13 cellular contexts compared by ENCODE assay signal in the genomic region with DNA sequence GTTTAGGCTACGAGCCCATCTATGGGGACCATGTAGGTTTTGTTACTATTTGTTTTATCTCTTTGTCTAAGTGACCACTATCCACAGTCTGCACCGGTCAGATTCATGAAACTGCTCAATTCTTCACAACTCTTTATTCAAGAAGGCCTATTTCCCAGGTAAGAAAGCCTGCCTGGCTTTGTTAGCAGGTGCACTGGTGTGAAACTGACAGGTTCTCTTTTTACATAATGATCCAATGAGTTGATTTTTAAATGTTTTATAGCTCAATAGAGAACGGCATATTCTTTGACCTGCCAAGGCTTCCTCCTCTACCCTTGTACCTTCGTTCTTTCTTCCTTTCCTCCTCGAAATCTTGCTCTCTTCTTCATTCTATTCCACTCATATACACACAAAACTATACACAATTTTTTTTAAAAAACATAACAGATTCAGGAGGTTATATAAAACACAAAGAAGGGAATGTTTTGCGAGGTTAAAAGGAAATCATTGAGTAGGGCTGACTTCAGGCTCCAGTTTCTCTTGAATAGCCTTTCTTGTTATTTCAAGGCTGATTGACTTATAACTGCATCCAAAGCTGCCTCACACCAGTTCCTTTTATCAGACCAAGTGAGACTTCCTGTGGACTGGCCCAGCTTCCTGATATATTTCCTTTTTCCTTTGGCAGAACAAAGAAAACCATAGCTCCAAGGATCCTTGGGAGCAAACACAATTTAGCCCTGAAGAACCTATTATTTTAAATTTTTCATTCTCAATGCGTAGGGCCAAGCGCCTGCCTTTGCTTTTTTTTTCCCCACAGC. TPM values are rescaled to one million over a fixed set of nuclear protein-coding genes. Genes with fewer than 3 reads are reported as not detected.
DNase-seq lines count a peak whose midpoint lies in the region; ATAC-seq and TF ChIP-seq lines count a peak whose summit lies in the region.
"Had no signal": no experiment of that assay in that cellular context is flagged by ENCODE, and none has a peak within 500 bp of the region (broad histone marks: within the 10 kb centered on the region; RNA-seq: fewer than 3 reads in every experiment).

No MANE protein-coding gene starts in this region.

- POLR2A ChIA-PET in CD4-positive, alpha-beta memory T cell (lab: Charles Lee; ENCODE audit: partially characterized antibody) = interaction anchor here (1.0 to 4.9 kb wide), 9 partner anchors 8 to 28 kb away, joined by 3 to 21 read pairs (median 9); a partner anchor contains a TSS
- POLR2A ChIA-PET in naive thymus-derived CD8-positive, alpha-beta T cell (lab: Charles Lee) = interaction anchor here (1.0 to 3.8 kb wide), 9 partner anchors 8 to 194 kb away, joined by 3 to 14 read pairs (median 4); a partner anchor contains a TSS

- TF ChIP-seq CTCF in chondrocyte (IDR thresholded peaks at IDR 0.05) = no peak

- no peaks in the 10 kb centered on the region for H3K9me3 ChIP-seq in CD4-positive, alpha-beta memory T cell (ENCODE audit: control insufficient read depth in 1 of 2, low read length in 2 of 2)
- no peaks in the 10 kb centered on the region for H3K9me3 ChIP-seq in KOPT-K1 (ENCODE audit: insufficient read depth, low read length, poor library complexity, severe bottlenecking)
- H3K9me3 ChIP-seq: testis had no signal

- CTCF ChIA-PET in CD4-positive, alpha-beta memory T cell (lab: Charles Lee; ENCODE audit: partially characterized antibody) = interaction anchor here (0.8 to 3.8 kb wide), 8 partner anchors 9 to 143 kb away, joined by 3 to 20 read pairs (median 4); no protein-coding TSS in a partner anchor

- peaks cover 83 to 100% (median 96%) of the 10 kb centered on the region in 4 donors for H3K4me1 Mint-ChIP-seq in CD4-positive, alpha-beta memory T cell
- peaks cover 29% of the 10 kb centered on the region for H3K4me1 Mint-ChIP-seq in chondrocyte (ENCODE audit: low read depth)
- peaks cover 70 to 100% (median 98%) of the 10 kb centered on the region in 4 donors for H3K4me1 Mint-ChIP-seq in naive thymus-derived CD8-positive, alpha-beta T cell

- peak overlapping the region; percentile 7 to 83 (median 45) for H3K27ac Mint-ChIP-seq in CD4-positive, alpha-beta memory T cell
- peak overlapping the region; percentile 27 for H3K27ac Mint-ChIP-seq in chondrocyte (ENCODE audit: unreplicated experiment)
- peak overlapping the region in 8 of 10 donors; percentile 29 to 95 (median 52) for H3K27ac Mint-ChIP-seq in naive thymus-derived CD8-positive, alpha-beta T cell

- peaks cover 30% of the 10 kb centered on the region for H3K36me3 ChIP-seq in CD4-positive, alpha-beta memory T cell (ENCODE audit: insufficient read depth, low read length)
- H3K36me3 ChIP-seq in KOPT-K1 (ENCODE audit: insufficient read depth, low read length) = peaks cover 47% of the 10 kb centered on the region

- no peaks in the 10 kb centered on the region for H3K27me3 Mint-ChIP-seq in CD4-positive, alpha-beta memory T cell
- no peaks in the 10 kb centered on the region for H3K27me3 Mint-ChIP-seq in chondrocyte (ENCODE audit: low read depth)
- no peaks in the 10 kb centered on the region for H3K27me3 Mint-ChIP-seq in naive thymus-derived CD8-positive, alpha-beta T cell

- ATAC-seq in naive thymus-derived CD8-positive, alpha-beta T cell = no peak
- ATAC-seq in HG03439 (IDR thresholded peaks at IDR 0.05; ENCODE audit: unreplicated experiment) (no peak), HG02840 (IDR thresholded peaks at IDR 0.05; ENCODE audit: low FRiP score, unreplicated experiment) (no peak), GM18909 (IDR thresholded peaks at IDR 0.05; ENCODE audit: poor library complexity, unreplicated experiment) (no peak)

- H3K9me3 Mint-ChIP-seq in CD4-positive, alpha-beta memory T cell = no peaks in the 10 kb centered on the region
- no peaks in the 10 kb centered on the region for H3K9me3 Mint-ChIP-seq in chondrocyte (ENCODE audit: low read depth)
- H3K9me3 Mint-ChIP-seq in naive thymus-derived CD8-positive, alpha-beta T cell = no peaks in the 10 kb centered on the region

- no peaks in the 10 kb centered on the region for H3K27me3 ChIP-seq in CD4-positive, alpha-beta memory T cell (ENCODE audit: insufficient read depth, low read length)
- H3K27me3 ChIP-seq: testis had no signal

- H3K4me3 ChIP-seq in CD4-positive, alpha-beta memory T cell (ENCODE audit: low read length in 2 of 2) = no peak overlapping the region
- H3K4me3 ChIP-seq: coronary artery, testis had no signal

- peaks cover 62 to 83% of the 10 kb centered on the region in 2 donors for H3K36me3 Mint-ChIP-seq in CD4-positive, alpha-beta memory T cell
- peaks cover 1% of the 10 kb centered on the region for H3K36me3 Mint-ChIP-seq in chondrocyte (ENCODE audit: low read depth)
- H3K36me3 Mint-ChIP-seq in naive thymus-derived CD8-positive, alpha-beta T cell = peaks cover under 1 to 63% (median 15%) of the 10 kb centered on the region in 3 donors

- H3K27ac ChIP-seq in CD4-positive, alpha-beta memory T cell (ENCODE audit: low read depth, low read length) = peak overlapping the region; percentile 16
- H3K27ac ChIP-seq in KOPT-K1 (ENCODE audit: low read depth, low read length, poor library complexity, severe bottlenecking) = peak overlapping the region; percentile 42
- H3K27ac ChIP-seq: coronary artery had no signal

- H3K4me1 ChIP-seq in CD4-positive, alpha-beta memory T cell (ENCODE audit: insufficient read depth, low read length) = peaks cover 100% of the 10 kb centered on the region
- H3K4me1 ChIP-seq: testis had no signal

- DNase-seq in CD4-positive, alpha-beta memory T cell = no peak
- DNase-seq in chondrocyte (ENCODE audit: low spot score) (no peak), midbrain (lab: John Stamatoyannopoulos, UW) (no peak)
- no peak for DNase-seq in naive thymus-derived CD8-positive, alpha-beta T cell
- DNase-seq: amygdala, NCI-H1436 treated with DMSO at 0.1 percent for 48 hours, NCI-H524 treated with DMSO at 0.1 percent for 48 hours, testis had no signal

- H3K4me3 Mint-ChIP-seq in CD4-positive, alpha-beta memory T cell = peak overlapping the region in 6 of 8 donors; percentile 8 to 72 (median 66)
- H3K4me3 Mint-ChIP-seq in chondrocyte (ENCODE audit: unreplicated experiment) = no peak overlapping the region
- peak overlapping the region in 9 of 10 donors; percentile 0 to 71 (median 50) for H3K4me3 Mint-ChIP-seq in naive thymus-derived CD8-positive, alpha-beta T cell

- intact Hi-C loops in CD4-positive, alpha-beta memory T cell (cut with micrococcal nuclease) = no loop called here

RNA-seq across cellular contexts. Expression of a gene that starts 11.4 kb away (rescaled TPM):
- total RNA-seq in CD4-positive, alpha-beta memory T cell = 100 to 1,000 TPM; 112 to 122 TPM
- 10 to 100 TPM; 54.6 to 93.1 TPM for polyA plus RNA-seq in CD4-positive, alpha-beta memory T cell
- 9.4 to 22.0 TPM (median 9.9 TPM) in 3 replicates for total RNA-seq in chondrocyte
- 10 to 100 TPM; 87.7 to 87.9 TPM for total RNA-seq in naive thymus-derived CD8-positive, alpha-beta T cell
- 10 to 100 TPM; 54.9 to 64.5 (median 58.7) TPM for polyA plus RNA-seq in naive thymus-derived CD8-positive, alpha-beta T cell
